In the genomic region with DNA sequence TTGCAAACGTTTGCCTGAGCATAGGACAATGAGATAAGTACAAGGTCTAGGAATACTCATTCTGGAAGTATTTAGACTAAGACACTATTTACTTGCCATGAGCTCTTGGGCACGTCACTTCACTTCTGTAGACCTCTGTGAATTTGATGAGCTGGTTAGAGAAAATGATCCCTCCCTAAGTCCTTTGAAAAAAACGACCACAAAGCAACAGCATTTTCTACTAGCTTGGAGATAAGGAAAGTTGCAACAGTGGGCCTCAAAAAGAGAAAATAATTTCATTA, we compare ENCODE assay signal across 10 cellular contexts. TPM values are rescaled to one million over a fixed set of nuclear protein-coding genes. Genes with fewer than 3 reads are reported as not detected.
DNase-seq lines count a peak whose midpoint lies in the region; ATAC-seq and TF ChIP-seq lines count a peak whose summit lies in the region.
"Had no signal": no experiment of that assay in that cellular context is flagged by ENCODE, and none has a peak within 500 bp of the region (broad histone marks: within the 10 kb centered on the region; RNA-seq: fewer than 3 reads in every experiment).

No MANE protein-coding gene starts in this region.

- WGBS in heart left ventricle, 4 donors: 15 to 24% (median 17%) methylated on average over 3 of the region's 3 CpGs
- WGBS in aorta, 2 donors: 0 to 1% methylated on average over 3 of the region's 3 CpGs

- ATAC-seq in heart left ventricle (no peak), Right ventricle myocardium superior (ENCODE audit: poor library complexity) (no peak), aorta (ENCODE audit: low FRiP score) (no peak), HG03571 (IDR thresholded peaks at IDR 0.05; ENCODE audit: unreplicated experiment) (no peak), GM21360 (IDR thresholded peaks at IDR 0.05; ENCODE audit: unreplicated experiment) (no peak)

- no peaks in the 10 kb centered on the region for H3K9me3 Mint-ChIP-seq in endothelial cell (ENCODE audit: unreplicated experiment)

- H3K4me3 Mint-ChIP-seq in endothelial cell (ENCODE audit: unreplicated experiment): peak overlapping the region; percentile 96

- TF ChIP-seq POLR2A in heart left ventricle (IDR thresholded peaks at IDR 0.05): no peak

- H3K36me3 Mint-ChIP-seq in endothelial cell (ENCODE audit: low read depth, unreplicated experiment): no peaks in the 10 kb centered on the region

- peak overlapping the region; percentile 70 for H3K9ac ChIP-seq in muscle layer of colon (ENCODE audit: low read length)

- peaks cover 3% of the 10 kb centered on the region for H3K27me3 Mint-ChIP-seq in endothelial cell (ENCODE audit: unreplicated experiment)

- H3K27me3 ChIP-seq in heart left ventricle (no peaks in the 10 kb centered on the region), muscle layer of colon (ENCODE audit: control insufficient read depth in 1 of 2, insufficient read depth in 2 of 2, low read length in 2 of 2) (no peaks in the 10 kb centered on the region), aorta (ENCODE audit: control insufficient read depth in 1 of 2, insufficient read depth in 2 of 2, low read length in 1 of 2) (no peaks in the 10 kb centered on the region)

- H3K4me1 ChIP-seq in heart left ventricle (peaks cover 0 to 30% (median 7%) of the 10 kb centered on the region in 12 donors), muscle layer of colon (ENCODE audit: insufficient read depth, low read length) (peaks cover 31% of the 10 kb centered on the region), aorta (ENCODE audit: control insufficient read depth in 1 of 2, insufficient read depth in 2 of 2, low read length in 2 of 2) (peaks cover 2 to 8% of the 10 kb centered on the region in 2 donors)

- H3K9me3 ChIP-seq in heart left ventricle: no peaks in the 10 kb centered on the region
- H3K9me3 ChIP-seq in muscle layer of colon (ENCODE audit: low read length): no peaks in the 10 kb centered on the region
- no peaks in the 10 kb centered on the region for H3K9me3 ChIP-seq in aorta (ENCODE audit: control insufficient read depth, low read length)

- H3K4me1 Mint-ChIP-seq in endothelial cell (ENCODE audit: unreplicated experiment): no peaks in the 10 kb centered on the region

- H3K4me3 ChIP-seq in heart left ventricle: peak overlapping the region; percentile 66 to 89 (median 80)
- peak overlapping the region; percentile 88 to 99 for H3K4me3 ChIP-seq in muscle layer of colon (ENCODE audit: low read depth in 1 of 2, low read length in 2 of 2)
- peak overlapping the region; percentile 82 to 89 for H3K4me3 ChIP-seq in aorta (ENCODE audit: low read length in 2 of 2)

- H3K27ac Mint-ChIP-seq in endothelial cell (ENCODE audit: unreplicated experiment): no peak overlapping the region
- H3K27ac Mint-ChIP-seq: CD14-positive monocyte, IgD-negative memory B cell had no signal

- no peaks in the 10 kb centered on the region for H3K36me3 ChIP-seq in heart left ventricle
- H3K36me3 ChIP-seq in muscle layer of colon (ENCODE audit: insufficient read depth, low read length): no peaks in the 10 kb centered on the region
- no peaks in the 10 kb centered on the region for H3K36me3 ChIP-seq in aorta (ENCODE audit: control insufficient read depth in 1 of 2, insufficient read depth in 2 of 2, low read length in 1 of 2)

- TF ChIP-seq CTCF in heart left ventricle (IDR thresholded peaks at IDR 0.05): no peak
- no peak for TF ChIP-seq CTCF in endothelial cell (IDR thresholded peaks at IDR 0.05; ENCODE audit: unreplicated experiment)

- intact Hi-C loops in heart left ventricle (cut with DNase I) (loop anchor here in 6 of 10 donors (1.0 to 10.0 kb wide), 11 partner anchors 36 to 258 kb away; no protein-coding TSS in a partner anchor), Right ventricle myocardium superior (cut with DNase I) (no loop called here), aorta (cut with DNase I) (loop anchor here in 1 of 2 donors (5.0 to 10.0 kb wide), 3 partner anchors 41 to 108 kb away; no protein-coding TSS in a partner anchor)

- peak overlapping the region; percentile 12 to 92 (median 84) for H3K27ac ChIP-seq in heart left ventricle
- H3K27ac ChIP-seq in muscle layer of colon (ENCODE audit: low read depth, low read length): peak overlapping the region; percentile 98
- H3K27ac ChIP-seq in aorta (ENCODE audit: low read depth in 1 of 2, low read length in 2 of 2): peak overlapping the region in 1 of 2 donors; percentile 72

- DNase-seq in heart left ventricle (no peak), Right ventricle myocardium superior (no peak), endothelial cell (ENCODE audit: low spot score) (no peak), aorta (no peak)
- DNase-seq in activated CD4-positive, alpha-beta T cell treated with anti-CD3 and anti-CD28 coated beads, Interleukin-2, amount 50 U/mL, for 48 hours: no peak

RNA-seq across cellular contexts. Expression of gene LURAP1L, which starts 1.9 kb away (rescaled TPM):
- total RNA-seq in heart left ventricle (1 to 10 TPM; 1.7 to 5.7 (median 3.0) TPM), Right ventricle myocardium superior (2.2 TPM), endothelial cell (ENCODE audit: unreplicated experiment) (0.51 TPM), aorta (10 to 100 TPM; 18.6 to 25.1 TPM)
- polyA plus RNA-seq in heart left ventricle (1 to 10 TPM; 1.4 to 2.9 TPM), aorta (10 to 100 TPM; 13.5 to 26.4 TPM)
- polyA plus RNA-seq: CD14-positive monocyte, IgD-negative memory B cell had no signal
